In genomic region chr2:54228945-54229344, GRCh38 we compare ENCODE assay signal across 32 cellular contexts. TPM values are rescaled to one million over a fixed set of nuclear protein-coding genes. Genes with fewer than 3 reads are reported as not detected.
DNase-seq lines count a peak whose midpoint lies in the region; ATAC-seq, FAIRE-seq and TF ChIP-seq lines count a peak whose summit lies in the region.
"Had no signal": no experiment of that assay in that cellular context is flagged by ENCODE, and none has a peak within 500 bp of the region (broad histone marks: within the 10 kb centered on the region; RNA-seq: fewer than 3 reads in every experiment).

No MANE protein-coding gene starts in this region.

- H4K20me1 ChIP-seq in HepG2 (ENCODE audit: insufficient read depth, low read length), result no peaks in the 10 kb centered on the region

- H2AFZ ChIP-seq in HepG2 (ENCODE audit: low read length), result no peak overlapping the region

- peaks cover 35% of the 10 kb centered on the region for H3K4me1 Mint-ChIP-seq in nephron
- H3K4me1 Mint-ChIP-seq: activated naive CD8-positive, alpha-beta T cell treated with anti-CD3 and anti-CD28 coated beads, Interleukin-2, amount 50 U/mL, for 24 hours; CD4-positive, CD25-positive, alpha-beta regulatory T cell; immature natural killer cell had no signal

- no peak overlapping the region for H3K4me3 Mint-ChIP-seq in nephron
- H3K4me3 Mint-ChIP-seq: activated CD8-positive, alpha-beta memory T cell treated with anti-CD3 and anti-CD28 coated beads, Interleukin-2, amount 10 ng/mL, durations not matched to agents 7 days and 5 days; activated naive CD8-positive, alpha-beta T cell treated with anti-CD3 and anti-CD28 coated beads, Interleukin-2, amount 50 U/mL, for 24 hours; CD4-positive, CD25-positive, alpha-beta regulatory T cell; IgD-negative memory B cell; immature natural killer cell; naive thymus-derived CD4-positive, alpha-beta T cell had no signal

- intact Hi-C loops in HepG2 (cut with micrococcal nuclease; ENCODE audit: unreplicated experiment) (no loop called here), testis (cut with DNase I; ENCODE audit: low total_unique reads) (no loop called here), spleen (cut with DNase I; ENCODE audit: low total_unique reads) (no loop called here)

- no peak for TF ChIP-seq EP300 in HepG2 (IDR thresholded peaks at IDR 0.05; ENCODE audit: low read depth in 2 of 2, low read length in 2 of 2)
- no peak for TF ChIP-seq EP300 in HepG2 (CRISPR knock-in tag; IDR thresholded peaks at IDR 0.05; ENCODE audit: borderline replicate concordance)
- no peak for TF ChIP-seq EP300 in gastroesophageal sphincter (IDR thresholded peaks at IDR 0.05)

- CTCF ChIA-PET in HepG2 (lab: Yijun Ruan, JAX; ENCODE audit: low intra/inter-chr PET ratio, low total read pairs), result no interaction called here

- BruUV-seq in HepG2 (replicated peaks; lab: Mats Ljungman, UMichigan), result no TSS peak

- TF ChIP-seq RAD21 in liver (IDR thresholded peaks at IDR 0.05) (no peak), HepG2 (CRISPR knock-in tag; IDR thresholded peaks at IDR 0.05) (no peak)

- H3K36me3 Mint-ChIP-seq in nephron (ENCODE audit: low read depth), result peaks cover 6% of the 10 kb centered on the region

- no peak for FAIRE-seq in HepG2 (lab: Jason Lieb, UNC)
- FAIRE-seq: A549, D721Med, TTC549 had no signal

- DNase-seq in HepG2 (ENCODE audit: low spot score), result no peak
- peak; percentile 29 for DNase-seq in testis
- no peak for DNase-seq in hepatic stellate cell (ENCODE audit: low spot score)
- DNase-seq in cortex of kidney (lab: John Stamatoyannopoulos, UW), result no peak
- DNase-seq in spleen, result no peak
- DNase-seq: activated CD8-positive, alpha-beta memory T cell treated with anti-CD3 and anti-CD28 coated beads, Interleukin-2, amount 10 ng/mL, durations not matched to agents 7 days and 5 days; activated naive CD8-positive, alpha-beta T cell treated with anti-CD3 and anti-CD28 coated beads, Interleukin-2, amount 50 U/mL, for 24 hours; activated T-cell treated with anti-CD3 and anti-CD28 coated beads, Interleukin-2, amount 50 U/mL, for 48 hours; dorsolateral prefrontal cortex; GOT3; immature natural killer cell; naive thymus-derived CD4-positive, alpha-beta T cell; NCI-H1694; NCI-H2171; NCI-H82; RPMI8226; stimulated activated CD4-positive, alpha-beta T cell treated with anti-CD3 and anti-CD28 coated beads, Interleukin-2, amount 100 ng/mL, for 24 hours; stimulated activated naive CD8-positive, alpha-beta T cell treated with anti-CD3 and anti-CD28 coated beads, Interleukin-15, Interleukin-2, amounts not matched to agents 100 U/mL and 50 U/mL, for 24 hours had no signal

- H3K27me3 ChIP-seq in liver (ENCODE audit: control insufficient read depth in 4 of 4, insufficient read depth in 4 of 4, low read length in 3 of 4) (no peaks in the 10 kb centered on the region), HepG2 (ENCODE audit: control insufficient read depth in 1 of 2, insufficient read depth in 2 of 2, low read length in 2 of 2) (no peaks in the 10 kb centered on the region), gastroesophageal sphincter (no peaks in the 10 kb centered on the region), testis (no peaks in the 10 kb centered on the region), spleen (replicated peaks in 1 of 7) (no peaks in the 10 kb centered on the region)
- H3K27me3 ChIP-seq: dorsolateral prefrontal cortex, esophagus muscularis mucosa, thyroid gland had no signal

- H3K27me3 Mint-ChIP-seq in nephron (ENCODE audit: low read depth), result no peaks in the 10 kb centered on the region
- H3K27me3 Mint-ChIP-seq: activated CD8-positive, alpha-beta memory T cell treated with anti-CD3 and anti-CD28 coated beads, Interleukin-2, amount 10 ng/mL, durations not matched to agents 7 days and 5 days; activated naive CD8-positive, alpha-beta T cell treated with anti-CD3 and anti-CD28 coated beads, Interleukin-2, amount 50 U/mL, for 24 hours; CD4-positive, CD25-positive, alpha-beta regulatory T cell; IgD-negative memory B cell; naive thymus-derived CD4-positive, alpha-beta T cell had no signal

- H3K36me3 ChIP-seq in liver (ENCODE audit: control insufficient read depth in 4 of 4, insufficient read depth in 3 of 4, low read depth in 1 of 4, low read length in 3 of 4) (no peaks in the 10 kb centered on the region), HepG2 (replicated peaks in 1 of 2; ENCODE audit: control insufficient read depth in 1 of 2, insufficient read depth in 2 of 2, low read length in 2 of 2) (no peaks in the 10 kb centered on the region), gastroesophageal sphincter (no peaks in the 10 kb centered on the region), testis (ENCODE audit: low read depth, missing control alignments) (no peaks in the 10 kb centered on the region), spleen (peaks cover 0 to 5% (median 0%) of the 10 kb centered on the region in 6 donors)
- H3K36me3 ChIP-seq: esophagus muscularis mucosa, thyroid gland had no signal

- ATAC-seq in HepG2 (no peak), gastroesophageal sphincter (peak; percentile 69)
- ATAC-seq: A549; activated CD8-positive, alpha-beta memory T cell treated with anti-CD3 and anti-CD28 coated beads, Interleukin-2, amount 10 ng/mL, durations not matched to agents 7 days and 5 days; activated naive CD8-positive, alpha-beta T cell treated with anti-CD3 and anti-CD28 coated beads, Interleukin-2, amount 50 U/mL, for 24 hours; naive thymus-derived CD4-positive, alpha-beta T cell; stimulated activated naive CD8-positive, alpha-beta T cell treated with anti-CD3 and anti-CD28 coated beads, Interleukin-15, Interleukin-2, amounts not matched to agents 100 U/mL and 50 U/mL, for 24 hours had no signal

- TF ChIP-seq CTCF in liver (IDR thresholded peaks at IDR 0.05; ENCODE audit: low read depth, low read length, missing input control) (no peak), HepG2 (CRISPR knock-in tag; IDR thresholded peaks at IDR 0.05) (no peak), gastroesophageal sphincter (IDR thresholded peaks at IDR 0.05) (no peak), nephron (IDR thresholded peaks at IDR 0.05; ENCODE audit: unreplicated experiment in 3 of 3) (no peak), testis (IDR thresholded peaks at IDR 0.05) (no peak), spleen (IDR thresholded peaks at IDR 0.05 in 8 of 11, conservative IDR thresholded peaks at IDR 0.05 in 3 of 11) (no peak)

- H3K27ac ChIP-seq in liver (ENCODE audit: low read depth in 1 of 2, low read length in 2 of 2) (no peak overlapping the region), HepG2 (ENCODE audit: extremely low read length, insufficient read depth, low read length) (no peak overlapping the region), gastroesophageal sphincter (peak overlapping the region in 1 of 4 donors; percentile 1), testis (peak overlapping the region in 1 of 2 donors; percentile 21), spleen (peak overlapping the region in 2 of 8 donors; percentile 3 to 5)
- H3K27ac ChIP-seq: A549, esophagus muscularis mucosa, thyroid gland had no signal

- no peak overlapping the region for H3K9ac ChIP-seq in liver (ENCODE audit: low read depth in 1 of 2, low read length in 2 of 2)
- H3K9ac ChIP-seq in HepG2 (ENCODE audit: insufficient read depth, low read depth, low read length), result no peak overlapping the region

- 87% methylated on average over 2 of the region's 2 CpGs for WGBS in liver
- WGBS in HepG2 (ENCODE audit: low lambda C conversion rate), result 94% methylated on average over 2 of the region's 2 CpGs
- 54 to 100% methylated on average over 1 to 2 of the region's 2 CpGs for WGBS in gastroesophageal sphincter (ENCODE audit: low coverage in 1 of 2), 2 donors
- WGBS in testis, 2 donors, result 72 to 79% methylated on average over 2 of the region's 2 CpGs
- 80 to 92% (median 90%) methylated on average over 2 of the region's 2 CpGs for WGBS in spleen, 5 donors

- peak overlapping the region in 2 of 3 experiments; percentile 83 to 89 for H3K27ac Mint-ChIP-seq in nephron
- H3K27ac Mint-ChIP-seq: activated CD8-positive, alpha-beta memory T cell treated with anti-CD3 and anti-CD28 coated beads, Interleukin-2, amount 10 ng/mL, durations not matched to agents 7 days and 5 days; activated naive CD8-positive, alpha-beta T cell treated with anti-CD3 and anti-CD28 coated beads, Interleukin-2, amount 50 U/mL, for 24 hours; CD4-positive, CD25-positive, alpha-beta regulatory T cell; IgD-negative memory B cell; immature natural killer cell; naive thymus-derived CD4-positive, alpha-beta T cell had no signal

- H3K4me1 ChIP-seq in liver (ENCODE audit: control insufficient read depth in 4 of 4, insufficient read depth in 4 of 4, low read length in 3 of 4) (no peaks in the 10 kb centered on the region), HepG2 (ENCODE audit: insufficient read depth, low read length) (peaks cover 62% of the 10 kb centered on the region), gastroesophageal sphincter (peaks cover 4 to 38% (median 12%) of the 10 kb centered on the region in 3 donors), testis (peaks cover 15% of the 10 kb centered on the region), spleen (no peaks in the 10 kb centered on the region)
- H3K4me1 ChIP-seq: A549, thyroid gland had no signal

- POLR2A ChIA-PET in HepG2 (lab: Yijun Ruan, JAX), result no interaction called here

- no peaks in the 10 kb centered on the region for H3K79me2 ChIP-seq in HepG2 (ENCODE audit: insufficient read depth, low read length)

- TF ChIP-seq POLR2A in HepG2 (IDR thresholded peaks at IDR 0.05; ENCODE audit: insufficient read depth in 1 of 2, low read depth in 2 of 2, low read length in 2 of 2) (no peak), gastroesophageal sphincter (IDR thresholded peaks at IDR 0.05) (no peak), testis (IDR thresholded peaks at IDR 0.05) (no peak), spleen (IDR thresholded peaks at IDR 0.05) (no peak)

- in situ Hi-C loops in HepG2 (cut with HindIII; ENCODE audit: extremely low pct_ligation_motif_present, low pct_unique_long_range_greater_than_20kb), result no loop called here

- H3K9me3 ChIP-seq in liver (ENCODE audit: control insufficient read depth in 4 of 4, low read length in 3 of 4) (no peaks in the 10 kb centered on the region), HepG2 (ENCODE audit: low read length) (no peaks in the 10 kb centered on the region), gastroesophageal sphincter (no peaks in the 10 kb centered on the region), testis (no peaks in the 10 kb centered on the region), spleen (peaks cover 0 to 8% (median 0%) of the 10 kb centered on the region in 8 donors)
- H3K9me3 ChIP-seq: A549, esophagus muscularis mucosa, thyroid gland had no signal

- no peak overlapping the region for H3K4me2 ChIP-seq in HepG2 (ENCODE audit: low read depth, low read length)
- H3K4me2 ChIP-seq: A549 had no signal

- no peak overlapping the region for H3K4me3 ChIP-seq in liver (ENCODE audit: low read depth in 1 of 3, low read length in 3 of 3)
- no peak overlapping the region for H3K4me3 ChIP-seq in HepG2 (replicated peaks in 1 of 3; ENCODE audit: insufficient read depth in 1 of 3, low read depth in 2 of 3, low read length in 3 of 3)
- H3K4me3 ChIP-seq in gastroesophageal sphincter, result no peak overlapping the region
- no peak overlapping the region for H3K4me3 ChIP-seq in testis
- H3K4me3 ChIP-seq in spleen, result no peak overlapping the region
- H3K4me3 ChIP-seq: A549, dorsolateral prefrontal cortex, esophagus muscularis mucosa, thyroid gland had no signal

- peaks cover 2% of the 10 kb centered on the region for H3K9me3 Mint-ChIP-seq in nephron
- H3K9me3 Mint-ChIP-seq: immature natural killer cell had no signal

RNA-seq across cellular contexts. Expression of gene TSPYL6, which starts 27.1 kb away (rescaled TPM):
- total RNA-seq in liver, result under 1 TPM in 1 of 2 donors, not detected in 1; under 0.01 TPM
- under 1 TPM in 1 of 2 donors, not detected in 1; 0.04 TPM for polyA plus RNA-seq in liver
- total RNA-seq in HepG2 (2016; rRNA removed; fragmentation: Illumina TruSeq; extraction: Trizol), result not detected in 2 replicates
- total RNA-seq in HepG2 (2016; cell fraction: cytosol; rRNA removed; fragmentation: Illumina TruSeq; extraction: Trizol; ENCODE audit: low read depth), result not detected in 2 replicates
- not detected in 2 replicates for total RNA-seq in HepG2 (2016; cell fraction: insoluble cytoplasmic fraction; rRNA removed; fragmentation: Illumina TruSeq; extraction: Trizol)
- not detected in 2 replicates for total RNA-seq in HepG2 (2016; cell fraction: membrane; rRNA removed; fragmentation: Illumina TruSeq; extraction: Trizol)
- not detected in 2 replicates for total RNA-seq in HepG2 (2016; cell fraction: nucleus; rRNA removed; fragmentation: Illumina TruSeq; extraction: Trizol)
- polyA plus RNA-seq in HepG2 (2011; rRNA removed), result 0.03 and 0.05 TPM in 2 replicates
- polyA plus RNA-seq in HepG2 (2011; cell fraction: cytosol; rRNA removed), result not detected in 2 replicates
- 0.05 TPM in 1 of 2 replicates, not detected in the other for polyA plus RNA-seq in HepG2 (2011; cell fraction: nucleus; rRNA removed)
- 0.08 TPM in 1 of 2 replicates, not detected in the other for polyA plus RNA-seq in HepG2 (2012)
- polyA plus RNA-seq in HepG2 (2016; cell fraction: cytosol; fragmentation: Illumina TruSeq; extraction: Trizol; ENCODE audit: low read depth), result not detected in 2 replicates
- not detected in 2 replicates for polyA plus RNA-seq in HepG2 (2016; cell fraction: insoluble cytoplasmic fraction; fragmentation: Illumina TruSeq; extraction: Trizol; ENCODE audit: low read depth)
- polyA plus RNA-seq in HepG2 (2016; cell fraction: membrane; fragmentation: Illumina TruSeq; extraction: Trizol; ENCODE audit: low read depth), result not detected in 2 replicates
- not detected in 2 replicates for polyA plus RNA-seq in HepG2 (2016; cell fraction: nucleus; fragmentation: Illumina TruSeq; extraction: Trizol; ENCODE audit: insufficient read depth, low read depth)
- 0.08 TPM in 1 of 2 replicates, not detected in the other for polyA minus RNA-seq in HepG2 (2011; rRNA and poly(A)+ RNA removed; ENCODE audit: low replicate concordance)
- polyA minus RNA-seq in HepG2 (2011; cell fraction: cytosol; rRNA and poly(A)+ RNA removed), result not detected in 2 replicates
- 0.26 TPM in 1 of 2 replicates, not detected in the other for polyA minus RNA-seq in HepG2 (2011; cell fraction: nucleus; rRNA and poly(A)+ RNA removed)
- total RNA-seq in gastroesophageal sphincter, result under 1 TPM in 1 of 4 donors, not detected in 3; 0.31 TPM
- 10 to 100 TPM; 37.9 to 38.3 TPM for total RNA-seq in testis
- polyA plus RNA-seq in testis (ENCODE audit: insufficient read depth, low read depth, low replicate concordance), result 53.9 TPM
- under 1 TPM in 2 of 7 donors, not detected in 5; 0.14 to 0.33 TPM for total RNA-seq in spleen
- not detected for polyA plus RNA-seq in spleen
- total RNA-seq: activated CD8-positive, alpha-beta memory T cell treated with anti-CD3 and anti-CD28 coated beads, Interleukin-2, amount 10 ng/mL, durations not matched to agents 7 days and 5 days; CD4-positive, CD25-positive, alpha-beta regulatory T cell; esophagus muscularis mucosa; mesenteric fat pad; naive thymus-derived CD4-positive, alpha-beta T cell; NCI-H460; osteoblast; T-helper 1 cell treated with Interleukin-12 subunit alpha and Interleukin-12 subunit beta and Interleukin-4 antibody, amounts not matched to agents 30 ng/mL and 1 ng/mL, for 36 hours had no signal
- polyA plus RNA-seq: A549; CD4-positive, CD25-positive, alpha-beta regulatory T cell; IgD-negative memory B cell; immature natural killer cell; naive thymus-derived CD4-positive, alpha-beta T cell had no signal

Comparison
In these comparisons a context has a peak if more than half of its experiments do, and no peak if none do; other contexts are left out.
1. RNA of gene TSPYL6, which starts 27.1 kb away (total RNA-seq): 37.9 to 38.3 TPM in testis; 0.14 to 0.33 TPM in spleen, under 0.01 TPM in liver, not detected in HepG2 and 0.31 TPM in gastroesophageal sphincter; every median in the first group is over 10 times any median in the second.